1 cellular context compared by ENCODE assay signal in genomic region chr20:62688855-62689460, GRCh38.
TF ChIP-seq lines count a peak whose summit lies in the region.

No MANE protein-coding gene starts in this region.

TF ChIP-seq in HCT116, 20 proteins besides CTCF, POLR2A, EP300 and RAD21 (continued from another document):
- TF ChIP-seq, protein P1, sequence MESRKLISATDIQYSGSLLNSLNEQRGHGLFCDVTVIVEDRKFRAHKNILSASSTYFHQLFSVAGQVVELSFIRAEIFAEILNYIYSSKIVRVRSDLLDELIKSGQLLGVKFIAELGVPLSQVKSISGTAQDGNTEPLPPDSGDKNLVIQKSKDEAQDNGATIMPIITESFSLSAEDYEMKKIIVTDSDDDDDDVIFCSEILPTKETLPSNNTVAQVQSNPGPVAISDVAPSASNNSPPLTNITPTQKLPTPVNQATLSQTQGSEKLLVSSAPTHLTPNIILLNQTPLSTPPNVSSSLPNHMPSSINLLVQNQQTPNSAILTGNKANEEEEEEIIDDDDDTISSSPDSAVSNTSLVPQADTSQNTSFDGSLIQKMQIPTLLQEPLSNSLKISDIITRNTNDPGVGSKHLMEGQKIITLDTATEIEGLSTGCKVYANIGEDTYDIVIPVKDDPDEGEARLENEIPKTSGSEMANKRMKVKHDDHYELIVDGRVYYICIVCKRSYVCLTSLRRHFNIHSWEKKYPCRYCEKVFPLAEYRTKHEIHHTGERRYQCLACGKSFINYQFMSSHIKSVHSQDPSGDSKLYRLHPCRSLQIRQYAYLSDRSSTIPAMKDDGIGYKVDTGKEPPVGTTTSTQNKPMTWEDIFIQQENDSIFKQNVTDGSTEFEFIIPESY (IDR thresholded peaks at IDR 0.05; ENCODE audit: extremely low read depth, insufficient replicate concordance, low read length): no peak
- no peak for TF ChIP-seq CBX3 (IDR thresholded peaks at IDR 0.05; ENCODE audit: low read depth)
- TF ChIP-seq, protein P2, sequence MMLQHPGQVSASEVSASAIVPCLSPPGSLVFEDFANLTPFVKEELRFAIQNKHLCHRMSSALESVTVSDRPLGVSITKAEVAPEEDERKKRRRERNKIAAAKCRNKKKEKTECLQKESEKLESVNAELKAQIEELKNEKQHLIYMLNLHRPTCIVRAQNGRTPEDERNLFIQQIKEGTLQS (IDR thresholded peaks at IDR 0.05): no peak
- TF ChIP-seq ZFX (IDR thresholded peaks at IDR 0.05): no peak
- TF ChIP-seq FOSL1 (IDR thresholded peaks at IDR 0.05; ENCODE audit: low read depth): no peak
- no peak for TF ChIP-seq EGR1 (IDR thresholded peaks at IDR 0.05; ENCODE audit: low read depth)
- TF ChIP-seq POLR2AphosphoS5 (IDR thresholded peaks at IDR 0.05; ENCODE audit: low read depth, low read length): no peak
TF ChIP-seq in HCT116: peak in this region for 0.
